Comparison of ENCODE assay signal across 8 cellular contexts in the genomic region with DNA sequence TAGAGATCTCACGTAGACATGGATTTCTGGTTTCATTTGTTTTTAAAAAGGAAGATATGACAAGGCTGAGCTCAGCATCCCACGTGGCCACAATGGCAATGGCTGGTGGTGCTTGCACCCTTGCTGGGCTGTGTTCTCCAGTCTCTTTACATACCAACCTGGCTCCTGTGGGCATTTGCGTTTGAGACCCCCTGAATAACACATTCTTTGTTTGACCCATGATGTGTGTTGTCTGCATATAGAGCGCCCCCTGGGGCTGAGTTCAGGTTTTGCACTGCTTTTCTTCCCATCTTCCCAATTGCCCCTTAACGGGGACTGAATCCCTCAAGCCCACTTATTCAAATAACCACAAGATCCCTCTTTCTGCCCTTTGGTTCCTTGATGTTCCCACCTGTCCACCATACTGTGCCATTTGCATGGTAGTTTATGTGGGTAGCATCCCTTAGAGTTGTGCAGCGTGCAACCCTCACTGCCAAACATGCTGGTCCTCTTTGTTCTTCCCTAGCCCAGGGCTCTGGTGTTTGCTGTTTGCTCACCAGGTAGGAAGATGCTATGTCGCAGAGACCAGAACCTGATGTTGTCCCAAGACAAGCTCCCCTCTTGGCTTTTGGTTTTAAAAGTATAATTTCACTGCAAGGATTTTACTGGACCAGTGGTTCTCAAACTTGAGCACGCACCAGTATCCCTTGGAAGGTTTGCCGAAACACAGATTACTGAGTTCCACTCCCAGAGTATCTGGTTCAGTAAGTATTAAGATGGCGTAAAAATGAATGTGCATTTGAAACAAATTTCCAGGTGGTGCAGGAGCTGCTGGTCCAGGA. TPM values are rescaled to one million over a fixed set of nuclear protein-coding genes. Genes with fewer than 3 reads are reported as not detected.
DNase-seq lines count a peak whose midpoint lies in the region; ATAC-seq and TF ChIP-seq lines count a peak whose summit lies in the region.

No MANE protein-coding gene starts in this region.

- intact Hi-C loops in CD14-positive monocyte (cut with micrococcal nuclease), result no loop called here
- intact Hi-C loops in activated CD4-positive, alpha-beta T cell treated with anti-CD3 and anti-CD28 coated beads for 36 hours (cut with DNase I, micrococcal nuclease), result loop anchor here (1.0 to 10.0 kb wide), 6 partner anchors 135 to 484 kb away; a partner anchor contains a TSS

- H3K9me3 ChIP-seq in smooth muscle cell (replicated peaks; ENCODE audit: low read depth), result no peaks in the 10 kb centered on the region

- no peaks in the 10 kb centered on the region for H3F3A ChIP-seq in smooth muscle cell (ENCODE audit: low read depth)

- no peak overlapping the region for H3K27ac ChIP-seq in smooth muscle cell (ENCODE audit: low read depth)

- WGBS in smooth muscle cell (ENCODE audit: low lambda C conversion rate), result 62% methylated on average over 10 of the region's 10 CpGs

- CTCF ChIA-PET in activated CD4-positive, alpha-beta T cell treated with anti-CD3 and anti-CD28 coated beads for 36 hours (lab: Charles Lee), result interaction anchor here (0.6 to 1.6 kb wide), 8 partner anchors 9 to 299 kb away, joined by 3 to 4 read pairs (median 3); no protein-coding TSS in a partner anchor

- H3K9me3 Mint-ChIP-seq in CD14-positive monocyte, result peaks cover 0 to 2% (median 0%) of the 10 kb centered on the region in 7 donors
- H3K9me3 Mint-ChIP-seq in activated CD4-positive, alpha-beta T cell treated with anti-CD3 and anti-CD28 coated beads for 36 hours (ENCODE audit: low read depth), result no peaks in the 10 kb centered on the region

- peak; percentile 36 for ATAC-seq in activated CD4-positive, alpha-beta T cell treated with anti-CD3 and anti-CD28 coated beads for 36 hours

- no peaks in the 10 kb centered on the region for H3K36me3 ChIP-seq in smooth muscle cell (ENCODE audit: low read depth)

- H3K27ac Mint-ChIP-seq in CD14-positive monocyte, result no peak overlapping the region
- no peak overlapping the region for H3K27ac Mint-ChIP-seq in activated CD4-positive, alpha-beta T cell treated with anti-CD3 and anti-CD28 coated beads for 36 hours

- H3K4me1 ChIP-seq in smooth muscle cell (ENCODE audit: low read depth), result peaks cover 10% of the 10 kb centered on the region

- no peaks in the 10 kb centered on the region for H4K20me1 ChIP-seq in smooth muscle cell (ENCODE audit: low read depth)

- H3K4me3 Mint-ChIP-seq in CD14-positive monocyte, result no peak overlapping the region
- H3K4me3 Mint-ChIP-seq in activated CD4-positive, alpha-beta T cell treated with anti-CD3 and anti-CD28 coated beads for 36 hours, result no peak overlapping the region

- DNase-seq in CD14-positive monocyte (ENCODE audit: low spot score) (no peak), HFF-Myc (ENCODE audit: extremely low read depth, low read depth) (no peak), epithelial cell of esophagus (ENCODE audit: low read depth) (peak; percentile 37), smooth muscle cell (lab: John Stamatoyannopoulos, UW; ENCODE audit: unreplicated experiment) (no peak), glomerular visceral epithelial cell (ENCODE audit: extremely low spot score) (no peak), GDM1 (lab: John Stamatoyannopoulos, UW) (no peak), NCI-H1417 treated with DMSO at 0.1 percent for 48 hours (lab: John Stamatoyannopoulos, UW) (no peak)
- peak; percentile 65 for DNase-seq in activated CD4-positive, alpha-beta T cell treated with anti-CD3 and anti-CD28 coated beads for 36 hours

- H3K4me3 ChIP-seq in HFF-Myc (replicated peaks; ENCODE audit: low read depth, low read length), result no peak overlapping the region
- H3K4me3 ChIP-seq in epithelial cell of esophagus (ENCODE audit: low read length), result no peak overlapping the region
- no peak overlapping the region for H3K4me3 ChIP-seq in smooth muscle cell

- H3K4me1 Mint-ChIP-seq in CD14-positive monocyte, result no peaks in the 10 kb centered on the region
- no peaks in the 10 kb centered on the region for H3K4me1 Mint-ChIP-seq in activated CD4-positive, alpha-beta T cell treated with anti-CD3 and anti-CD28 coated beads for 36 hours

- POLR2A ChIA-PET in activated CD4-positive, alpha-beta T cell treated with anti-CD3 and anti-CD28 coated beads for 36 hours (lab: Charles Lee), result interaction anchor here (0.6 kb wide), 1 partner anchor 155 kb away, joined by 3 read pairs; no protein-coding TSS in a partner anchor

- H3K4me2 ChIP-seq in smooth muscle cell, result no peak overlapping the region

- no peaks in the 10 kb centered on the region for H3K36me3 Mint-ChIP-seq in CD14-positive monocyte
- H3K36me3 Mint-ChIP-seq in activated CD4-positive, alpha-beta T cell treated with anti-CD3 and anti-CD28 coated beads for 36 hours (ENCODE audit: low read depth), result no peaks in the 10 kb centered on the region

- no peak overlapping the region for H3K9ac ChIP-seq in smooth muscle cell (ENCODE audit: low read depth)

- H3K27me3 Mint-ChIP-seq in CD14-positive monocyte (ENCODE audit: low read depth in 3 of 3), result peaks cover 5 to 11% (median 6%) of the 10 kb centered on the region in 3 donors
- H3K27me3 Mint-ChIP-seq in activated CD4-positive, alpha-beta T cell treated with anti-CD3 and anti-CD28 coated beads for 36 hours, result no peaks in the 10 kb centered on the region

- no peaks in the 10 kb centered on the region for H3K79me2 ChIP-seq in smooth muscle cell (ENCODE audit: low read depth)

- TF ChIP-seq CTCF in CD14-positive monocyte (IDR thresholded peaks at IDR 0.05), result peak; percentile 87
- TF ChIP-seq CTCF in HFF-Myc (IDR thresholded peaks at IDR 0.05; ENCODE audit: low read depth, low read length, missing control alignments), result peak; percentile 78
- TF ChIP-seq CTCF in epithelial cell of esophagus (IDR thresholded peaks at IDR 0.05; ENCODE audit: insufficient read depth, low read depth, low read length, missing control alignments), result peak; percentile 73
- TF ChIP-seq CTCF in smooth muscle cell (IDR thresholded peaks at IDR 0.05; ENCODE audit: borderline replicate concordance, insufficient read depth, poor library complexity, severe bottlenecking), result peak; percentile 61

- H2AFZ ChIP-seq in smooth muscle cell (ENCODE audit: low read depth), result no peak overlapping the region

- no peaks in the 10 kb centered on the region for H3K27me3 ChIP-seq in smooth muscle cell (ENCODE audit: low read depth)

RNA-seq across cellular contexts. Expression of a gene that starts 38.5 kb away (rescaled TPM):
- polyA plus RNA-seq in CD14-positive monocyte (not detected), smooth muscle cell (8.8 and 18.8 TPM in 2 replicates)
- 1 to 10 TPM; 1.8 to 3.1 TPM for total RNA-seq in activated CD4-positive, alpha-beta T cell treated with anti-CD3 and anti-CD28 coated beads for 36 hours
- total RNA-seq in smooth muscle cell, result 4.5 and 5.6 TPM in 2 replicates

Comparison
In these comparisons a context has a peak if more than half of its experiments do, and no peak if none do; other contexts are left out.
1. DNase-seq: peak in activated CD4-positive, alpha-beta T cell treated with anti-CD3 and anti-CD28 coated beads for 36 hours (single experiment) and epithelial cell of esophagus (single experiment); none in CD14-positive monocyte (single experiment), HFF-Myc (single experiment), smooth muscle cell (single experiment), glomerular visceral epithelial cell (single experiment), GDM1 (single experiment) and NCI-H1417 treated with DMSO at 0.1 percent for 48 hours (single experiment).
2. intact Hi-C loops: an anchor here in activated CD4-positive, alpha-beta T cell treated with anti-CD3 and anti-CD28 coated beads for 36 hours (1.0 to 10.0 kb wide); none called in CD14-positive monocyte.
3. Peak in every context shown above with its lines, with median percentiles within 50 percentile points of each other: CTCF ChIP-seq.